Comparison of ENCODE assay signal across 14 cellular contexts in the genomic region with DNA sequence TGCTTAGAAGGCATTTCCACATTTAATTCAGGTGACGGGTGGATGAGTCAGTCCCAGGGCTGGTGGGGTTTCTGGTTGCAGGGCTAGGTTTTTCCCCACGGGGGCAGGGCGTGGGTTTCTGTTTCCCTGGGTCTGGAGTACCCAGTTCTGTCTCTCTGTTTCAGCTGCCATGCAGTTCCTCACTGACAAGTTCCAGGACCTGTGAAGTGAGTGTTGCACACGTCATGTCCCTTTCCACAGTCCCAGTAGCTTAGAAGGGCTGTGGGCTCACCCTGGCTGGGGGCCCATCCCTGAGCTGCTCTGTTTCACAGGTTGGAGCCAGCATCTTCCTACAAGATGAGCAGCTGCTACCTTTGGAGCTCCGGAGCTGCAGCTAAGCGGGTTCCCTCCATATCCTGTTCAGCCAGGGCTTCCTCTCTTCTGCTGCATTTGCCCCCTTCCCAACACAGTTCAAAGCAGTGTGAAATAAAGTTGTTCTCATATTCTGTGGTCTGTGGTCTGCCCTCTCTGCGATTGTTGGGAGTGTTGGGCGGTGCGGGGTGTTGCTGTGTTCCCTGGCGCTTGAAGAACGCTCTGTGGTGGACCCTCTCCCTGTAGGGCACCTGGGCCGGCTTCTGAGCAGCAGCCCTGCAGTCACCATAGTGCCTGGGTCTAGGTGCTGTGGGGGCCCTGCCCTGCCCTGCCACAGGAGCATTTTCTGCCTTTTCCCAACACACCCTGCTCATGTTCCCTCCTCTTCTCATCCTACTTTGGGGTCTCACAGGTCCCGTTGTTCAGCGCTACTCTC. TPM values are rescaled to one million over a fixed set of nuclear protein-coding genes. Genes with fewer than 3 reads are reported as not detected.
DNase-seq lines count a peak whose midpoint lies in the region; ATAC-seq and TF ChIP-seq lines count a peak whose summit lies in the region.
"Had no signal": no experiment of that assay in that cellular context is flagged by ENCODE, and none has a peak within 500 bp of the region (broad histone marks: within the 10 kb centered on the region; RNA-seq: fewer than 3 reads in every experiment).

No MANE protein-coding gene starts in this region.

- peak overlapping the region; percentile 26 for H3K27ac Mint-ChIP-seq in T-helper 1 cell treated with Interleukin-12 subunit alpha and Interleukin-12 subunit beta and Interleukin-4 antibody, amounts not matched to agents 30 μg/mL and 1 μg/mL, for 36 hours
- peak overlapping the region; percentile 78 for H3K27ac Mint-ChIP-seq in activated CD4-positive, alpha-beta T cell treated with anti-CD3 and anti-CD28 coated beads, Interleukin-2, amount 10 ng/mL, durations not matched to agents 24 days and 14 days

- intact Hi-C loops in activated CD4-positive, alpha-beta T cell treated with anti-CD3 and anti-CD28 coated beads, Interleukin-2, amount 10 ng/mL, durations not matched to agents 24 days and 14 days (cut with micrococcal nuclease), result no loop called here

- H3K9me3 Mint-ChIP-seq in T-helper 1 cell treated with Interleukin-12 subunit alpha and Interleukin-12 subunit beta and Interleukin-4 antibody, amounts not matched to agents 30 μg/mL and 1 μg/mL, for 36 hours, result no peaks in the 10 kb centered on the region
- H3K9me3 Mint-ChIP-seq in activated CD4-positive, alpha-beta T cell treated with anti-CD3 and anti-CD28 coated beads, Interleukin-2, amount 10 ng/mL, durations not matched to agents 24 days and 14 days, result no peaks in the 10 kb centered on the region
- H3K9me3 Mint-ChIP-seq: neural crest cell had no signal

- in situ Hi-C loops in G401 (cut with HindIII; ENCODE audit: low sequenced_read_pairs), result no loop called here

- H3K4me3 Mint-ChIP-seq in T-helper 1 cell treated with Interleukin-12 subunit alpha and Interleukin-12 subunit beta and Interleukin-4 antibody, amounts not matched to agents 30 μg/mL and 1 μg/mL, for 36 hours, result no peak overlapping the region
- H3K4me3 Mint-ChIP-seq in activated CD4-positive, alpha-beta T cell treated with anti-CD3 and anti-CD28 coated beads, Interleukin-2, amount 10 ng/mL, durations not matched to agents 24 days and 14 days, result peak overlapping the region; percentile 55
- H3K4me3 Mint-ChIP-seq: neural crest cell had no signal

- TF ChIP-seq CTCF in epithelial cell of esophagus (IDR thresholded peaks at IDR 0.05; ENCODE audit: insufficient read depth, low read depth, low read length, missing control alignments), result no peak

- no peak for ATAC-seq in GM21390 (IDR thresholded peaks at IDR 0.05; ENCODE audit: unreplicated experiment)
- ATAC-seq: gastroesophageal sphincter had no signal

- peaks cover 17% of the 10 kb centered on the region for H3K4me1 Mint-ChIP-seq in T-helper 1 cell treated with Interleukin-12 subunit alpha and Interleukin-12 subunit beta and Interleukin-4 antibody, amounts not matched to agents 30 μg/mL and 1 μg/mL, for 36 hours (ENCODE audit: low read depth)
- peaks cover 18% of the 10 kb centered on the region for H3K4me1 Mint-ChIP-seq in activated CD4-positive, alpha-beta T cell treated with anti-CD3 and anti-CD28 coated beads, Interleukin-2, amount 10 ng/mL, durations not matched to agents 24 days and 14 days
- H3K4me1 Mint-ChIP-seq: neural crest cell had no signal

- peaks cover 12% of the 10 kb centered on the region for H3K27me3 Mint-ChIP-seq in T-helper 1 cell treated with Interleukin-12 subunit alpha and Interleukin-12 subunit beta and Interleukin-4 antibody, amounts not matched to agents 30 μg/mL and 1 μg/mL, for 36 hours (ENCODE audit: low read depth)
- H3K27me3 Mint-ChIP-seq in activated CD4-positive, alpha-beta T cell treated with anti-CD3 and anti-CD28 coated beads, Interleukin-2, amount 10 ng/mL, durations not matched to agents 24 days and 14 days, result peaks cover 5% of the 10 kb centered on the region

- H3K36me3 Mint-ChIP-seq in T-helper 1 cell treated with Interleukin-12 subunit alpha and Interleukin-12 subunit beta and Interleukin-4 antibody, amounts not matched to agents 30 μg/mL and 1 μg/mL, for 36 hours (ENCODE audit: low read depth), result no peaks in the 10 kb centered on the region
- no peaks in the 10 kb centered on the region for H3K36me3 Mint-ChIP-seq in activated CD4-positive, alpha-beta T cell treated with anti-CD3 and anti-CD28 coated beads, Interleukin-2, amount 10 ng/mL, durations not matched to agents 24 days and 14 days (ENCODE audit: low read depth)

- DNase-seq in T-helper 1 cell, result no peak
- DNase-seq in activated CD4-positive, alpha-beta T cell treated with anti-CD3 and anti-CD28 coated beads, Interleukin-2, amount 10 ng/mL, durations not matched to agents 24 days and 14 days, result peak; percentile 59
- DNase-seq in epithelial cell of esophagus (ENCODE audit: low read depth), result peak; percentile 61
- peak; percentile 35 to 53 (median 46) for DNase-seq in stimulated activated CD4-positive, alpha-beta T cell treated with anti-CD3 and anti-CD28 coated beads, TNF-alpha, amount 100 ng/mL, for 48 hours (ENCODE audit: low read depth in 3 of 3)
- no peak for DNase-seq in G401 (ENCODE audit: low spot score)
- no peak for DNase-seq in SW480 (ENCODE audit: low spot score)
- DNase-seq: aorta, NCI-H345, Peyer's patch had no signal

- no peak overlapping the region for H3K4me3 ChIP-seq in epithelial cell of esophagus (ENCODE audit: low read length)
- H3K4me3 ChIP-seq: gastroesophageal sphincter, Peyer's patch, suprapubic skin had no signal

RNA-seq across cellular contexts. Expression of a gene that starts 46.8 kb away (rescaled TPM):
- total RNA-seq in activated CD4-positive, alpha-beta T cell treated with anti-CD3 and anti-CD28 coated beads, Interleukin-2, amount 10 ng/mL, durations not matched to agents 24 days and 14 days, result not detected in 2 replicates
- total RNA-seq in G401 (2014; rRNA removed; shearing (Covaris generic)), result not detected in 2 replicates
- total RNA-seq: aorta, gastroesophageal sphincter, neural crest cell, Peyer's patch, suprapubic skin had no signal

RNA-seq across cellular contexts. Expression of a gene that starts 52.9 kb away (rescaled TPM):
- total RNA-seq in activated CD4-positive, alpha-beta T cell treated with anti-CD3 and anti-CD28 coated beads, Interleukin-2, amount 10 ng/mL, durations not matched to agents 24 days and 14 days, result 34.5 and 35.2 TPM in 2 replicates
- not detected in 2 replicates for total RNA-seq in G401 (2014; rRNA removed; shearing (Covaris generic))
- total RNA-seq: neural crest cell had no signal

Comparison
In these comparisons a context has a peak if more than half of its experiments do, and no peak if none do; other contexts are left out.
1. DNase-seq: peak in activated CD4-positive, alpha-beta T cell treated with anti-CD3 and anti-CD28 coated beads, Interleukin-2, amount 10 ng/mL, durations not matched to agents 24 days and 14 days (single experiment), epithelial cell of esophagus (single experiment) and stimulated activated CD4-positive, alpha-beta T cell treated with anti-CD3 and anti-CD28 coated beads, TNF-alpha, amount 100 ng/mL, for 48 hours (3 of 3); none in T-helper 1 cell (0 of 5), G401 (single experiment) and SW480 (single experiment).
2. RNA of a gene that starts 52.9 kb away (total RNA-seq): 34.5 to 35.2 TPM in activated CD4-positive, alpha-beta T cell treated with anti-CD3 and anti-CD28 coated beads, Interleukin-2, amount 10 ng/mL, durations not matched to agents 24 days and 14 days; not detected in G401; every median in the first group is over 10 times any median in the second.